8 cellular contexts compared by ENCODE assay signal in the genomic region with DNA sequence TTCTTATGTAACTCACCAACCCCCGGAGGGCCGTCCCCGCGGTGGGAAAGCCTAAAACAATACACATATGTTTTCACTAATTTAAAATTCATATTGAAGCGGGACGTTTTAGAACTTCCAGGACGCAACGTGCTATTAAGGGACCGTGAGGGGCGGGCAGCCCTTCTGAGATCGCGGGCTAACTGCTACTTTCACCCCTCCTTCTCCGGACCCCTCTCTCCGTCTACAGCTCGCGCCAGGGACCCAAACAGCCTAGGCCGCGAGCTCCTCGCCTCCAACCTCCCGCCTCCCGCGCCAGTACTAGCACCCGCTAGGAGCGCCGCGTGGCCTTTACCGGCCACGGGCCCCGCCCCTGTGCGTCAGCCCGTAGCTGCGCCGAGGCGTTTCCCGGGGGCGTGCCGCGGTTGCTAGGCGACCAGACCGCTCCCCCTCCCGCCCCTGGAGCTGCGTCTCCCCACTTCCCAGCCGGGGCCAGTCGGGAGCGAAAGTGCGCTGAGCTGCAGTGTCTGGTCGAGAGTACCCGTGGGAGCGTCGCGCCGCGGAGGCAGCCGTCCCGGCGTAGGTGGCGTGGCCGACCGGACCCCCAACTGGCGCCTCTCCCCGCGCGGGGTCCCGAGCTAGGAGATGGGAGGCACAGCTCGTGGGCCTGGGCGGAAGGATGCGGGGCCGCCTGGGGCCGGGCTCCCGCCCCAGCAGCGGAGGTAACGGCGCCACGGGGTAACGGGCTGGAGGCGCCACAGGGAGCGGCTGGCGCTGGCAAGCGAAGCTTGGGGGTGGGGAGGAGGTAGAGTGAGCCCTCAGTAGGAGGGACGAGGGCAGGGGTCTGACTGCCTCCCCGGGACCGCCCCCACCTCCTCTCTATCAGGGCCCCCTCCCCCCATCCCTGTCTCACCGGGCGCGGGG. TPM values are rescaled to one million over a fixed set of nuclear protein-coding genes. Genes with fewer than 3 reads are reported as not detected.
DNase-seq lines count a peak whose midpoint lies in the region; ATAC-seq and TF ChIP-seq lines count a peak whose summit lies in the region.

TSS of gene DYRK3 (plus strand) at position 457 of the 903 bp plus-strand sequence. CDS start at position 625, 168 bp downstream.

- no peaks in the 10 kb centered on the region for H3K27me3 ChIP-seq in PC-9 (ENCODE audit: insufficient read depth, low read depth)
- no peaks in the 10 kb centered on the region for H3K27me3 ChIP-seq in muscle layer of colon (ENCODE audit: control insufficient read depth in 1 of 2, insufficient read depth in 2 of 2, low read length in 2 of 2)

- CTCF ChIA-PET in PC-9 (lab: Charles Lee) = interaction anchor here (0.6 to 2.0 kb wide), 11 partner anchors 10 to 1329 kb away, joined by 3 to 12 read pairs (median 5); partner anchors contain the start of genes EIF2D and PFKFB2

- peaks cover 18% of the 10 kb centered on the region for H3K4me1 Mint-ChIP-seq in activated T-cell treated with anti-CD3 and anti-CD28 coated beads, Interleukin-2, amount 50 U/mL, for 4 hours (ENCODE audit: low read depth)

- POLR2A ChIA-PET in PC-9 (lab: Charles Lee; ENCODE audit: unreplicated experiment) = interaction anchor here (0.5 to 1.1 kb wide), 5 partner anchors 54 to 444 kb away, joined by 3 to 4 read pairs (median 3); partner anchors contain the start of gene C1orf116

- H3K4me3 ChIP-seq in PC-9 = peak within 1 kb of the TSS; percentile 80
- peak within 1 kb of the TSS; percentile 63 to 96 for H3K4me3 ChIP-seq in muscle layer of colon (ENCODE audit: low read depth in 1 of 2, low read length in 2 of 2)

- BruUV-seq in PC-9 (replicated peaks; lab: Mats Ljungman, UMichigan) = no TSS peak

- no peaks in the 10 kb centered on the region for H3K9me3 ChIP-seq in PC-9 (ENCODE audit: insufficient read depth, low read depth)
- H3K9me3 ChIP-seq in muscle layer of colon (ENCODE audit: low read length) = no peaks in the 10 kb centered on the region

- intact Hi-C loops in PC-9 (cut with micrococcal nuclease; ENCODE audit: unreplicated experiment) = loop anchor here (2.0 to 10.0 kb wide), 4 partner anchors 92 to 419 kb away; partner anchors contain the start of genes PFKFB2 and YOD1

- no peak within 1 kb of the TSS for H3K27ac ChIP-seq in PC-9
- peak within 1 kb of the TSS; percentile 84 for H3K27ac ChIP-seq in muscle layer of colon (ENCODE audit: low read depth, low read length)

- peaks cover 13% of the 10 kb centered on the region; the same call in 1 of the 2 replicates for H3F3A ChIP-seq in PC-9 (ENCODE audit: insufficient read depth, low read depth)

- H2AFZ ChIP-seq in PC-9 = peak within 1 kb of the TSS; percentile 94

- peaks cover 9% of the 10 kb centered on the region for H3K27me3 Mint-ChIP-seq in activated T-cell treated with anti-CD3 and anti-CD28 coated beads, Interleukin-2, amount 50 U/mL, for 4 hours (ENCODE audit: low read depth)

- H3K9me3 Mint-ChIP-seq in activated T-cell treated with anti-CD3 and anti-CD28 coated beads, Interleukin-2, amount 50 U/mL, for 4 hours = no peaks in the 10 kb centered on the region

- no peak for TF ChIP-seq CTCF in PC-9 (conservative IDR thresholded peaks at IDR 0.05)

- peak within 1 kb of the TSS; percentile 40 for H3K9ac ChIP-seq in muscle layer of colon (ENCODE audit: low read length)

- no peaks in the 10 kb centered on the region for H3K9me2 ChIP-seq in PC-9 (ENCODE audit: insufficient read depth)

- DNase-seq in DMS79 (lab: John Stamatoyannopoulos, UW) (peak; percentile 65), KBM-7 (peak; percentile 94), PC-9 (peak; percentile 64 to 95)
- DNase-seq in activated T-cell treated with anti-CD3 and anti-CD28 coated beads, Interleukin-2, amount 50 U/mL, for 4 hours = peak; percentile 91
- peak; percentile 67 to 74 for DNase-seq in stimulated activated CD8-positive, alpha-beta memory T cell treated with anti-CD3 and anti-CD28 coated beads, Interleukin-7, amount 100 ng/mL, for 1 hour (ENCODE audit: low read depth in 2 of 2)

- H4K20me1 ChIP-seq in PC-9 (ENCODE audit: insufficient read depth) = no peaks in the 10 kb centered on the region

- ATAC-seq in GM21717 (IDR thresholded peaks at IDR 0.05; ENCODE audit: unreplicated experiment) (peak; percentile 87), esophagus mucosa (peak; percentile 99)
- peak; percentile 96 for ATAC-seq in activated T-cell treated with anti-CD3 and anti-CD28 coated beads, Interleukin-2, amount 50 U/mL, for 4 hours

- H3K36me3 ChIP-seq in PC-9 (ENCODE audit: low read depth) = no peaks in the 10 kb centered on the region
- H3K36me3 ChIP-seq in muscle layer of colon (ENCODE audit: insufficient read depth, low read length) = no peaks in the 10 kb centered on the region

- in situ Hi-C loops in KBM-7 (cut with MboI; ENCODE audit: low pct_unique_long_range_greater_than_20kb, low sequenced_read_pairs) = no loop called here

- peak within 1 kb of the TSS; percentile 80 for H3K4me3 Mint-ChIP-seq in activated T-cell treated with anti-CD3 and anti-CD28 coated beads, Interleukin-2, amount 50 U/mL, for 4 hours

- H3K4me1 ChIP-seq in PC-9 (replicated peaks; ENCODE audit: insufficient read depth) (peaks cover 10% of the 10 kb centered on the region), muscle layer of colon (ENCODE audit: insufficient read depth, low read length) (peaks cover 9% of the 10 kb centered on the region)

- no peaks in the 10 kb centered on the region for H3K79me2 ChIP-seq in PC-9 (ENCODE audit: low read depth)

- no peaks in the 10 kb centered on the region for H3K36me3 Mint-ChIP-seq in activated T-cell treated with anti-CD3 and anti-CD28 coated beads, Interleukin-2, amount 50 U/mL, for 4 hours (ENCODE audit: insufficient read depth)

- peak within 1 kb of the TSS; percentile 93 for H3K4me2 ChIP-seq in PC-9

RNA-seq across cellular contexts. Expression of gene DYRK3, which starts in this region (rescaled TPM):
- total RNA-seq in PC-9 (2021) (3.3 and 3.9 TPM in 2 replicates), esophagus mucosa (6.1 TPM)
- total RNA-seq in activated T-cell treated with anti-CD3 and anti-CD28 coated beads, Interleukin-2, amount 50 U/mL, for 4 hours = 1 to 10 TPM; 5.3 to 7.7 (median 7.7) TPM
